Comparison of ENCODE assay signal across 12 cellular contexts in the genomic region with DNA sequence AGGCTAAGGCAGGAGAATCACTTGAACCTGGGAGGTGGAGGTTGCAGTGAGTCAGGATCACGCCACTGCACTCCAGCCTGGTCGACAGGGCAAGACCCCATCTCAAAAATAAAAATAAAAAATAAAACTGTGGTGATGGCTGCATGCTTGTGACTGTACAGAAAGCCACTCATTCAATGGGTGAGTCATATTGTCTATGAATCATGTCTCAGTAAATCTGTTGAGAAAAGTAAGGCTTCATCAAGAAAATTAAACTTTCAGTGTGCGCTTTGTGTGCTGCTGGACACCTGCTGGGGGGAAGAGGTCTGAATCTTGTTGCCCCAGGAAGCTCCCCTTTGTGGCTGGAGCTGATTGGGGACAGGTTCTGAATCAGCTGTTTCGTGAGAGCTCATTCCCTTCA. TPM values are rescaled to one million over a fixed set of nuclear protein-coding genes. Genes with fewer than 3 reads are reported as not detected.
DNase-seq lines count a peak whose midpoint lies in the region; ATAC-seq and TF ChIP-seq lines count a peak whose summit lies in the region.
"Had no signal": no experiment of that assay in that cellular context is flagged by ENCODE, and none has a peak within 500 bp of the region (broad histone marks: within the 10 kb centered on the region; RNA-seq: fewer than 3 reads in every experiment).

No MANE protein-coding gene starts in this region.

- peak overlapping the region; percentile 43 for H3K27ac Mint-ChIP-seq in activated T-helper 17 cell treated with anti-CD3 and anti-CD28 coated beads, Interleukin-2, amount 50 U/mL, for 72 hours
- no peak overlapping the region for H3K27ac Mint-ChIP-seq in GM23338

- H3K9me3 ChIP-seq in BLaER1 (no peaks in the 10 kb centered on the region), gastroesophageal sphincter (no peaks in the 10 kb centered on the region)
- H3K9me3 ChIP-seq: mucosa of descending colon had no signal

- H3K9ac ChIP-seq in BLaER1 = no peak overlapping the region

- TF ChIP-seq EP300 in gastroesophageal sphincter (IDR thresholded peaks at IDR 0.05) = no peak

- no peak overlapping the region for H3K4me3 ChIP-seq in BLaER1
- H3K4me3 ChIP-seq in GM23338 = no peak overlapping the region
- no peak overlapping the region for H3K4me3 ChIP-seq in gastroesophageal sphincter
- H3K4me3 ChIP-seq: mucosa of descending colon had no signal

- no peak overlapping the region for H2AFZ ChIP-seq in GM23338

- no peaks in the 10 kb centered on the region for H3F3A ChIP-seq in GM23338 (replicated peaks; ENCODE audit: low read depth)

- no peaks in the 10 kb centered on the region for H3K27me3 Mint-ChIP-seq in activated T-helper 17 cell treated with anti-CD3 and anti-CD28 coated beads, Interleukin-2, amount 50 U/mL, for 72 hours
- H3K27me3 Mint-ChIP-seq in GM23338 (ENCODE audit: insufficient read depth, low read depth, poor library complexity) = no peaks in the 10 kb centered on the region

- H3K79me2 ChIP-seq in GM23338 (replicated peaks; ENCODE audit: insufficient read depth) = no peaks in the 10 kb centered on the region

- peak overlapping the region; percentile 88 for H3K4me2 ChIP-seq in BLaER1
- H3K4me2 ChIP-seq in GM23338 = no peak overlapping the region

- peaks cover 74% of the 10 kb centered on the region for H3K36me3 ChIP-seq in BLaER1
- no peaks in the 10 kb centered on the region for H3K36me3 ChIP-seq in GM23338 (ENCODE audit: insufficient read depth)
- peaks cover under 1 to 99% of the 10 kb centered on the region in 2 donors for H3K36me3 ChIP-seq in gastroesophageal sphincter

- H3K4me1 ChIP-seq in BLaER1 (peaks cover 94% of the 10 kb centered on the region), GM23338 (ENCODE audit: insufficient read depth) (no peaks in the 10 kb centered on the region), gastroesophageal sphincter (no peaks in the 10 kb centered on the region)

- H3K4me1 Mint-ChIP-seq in activated T-helper 17 cell treated with anti-CD3 and anti-CD28 coated beads, Interleukin-2, amount 50 U/mL, for 72 hours = peaks cover 28% of the 10 kb centered on the region
- H3K4me1 Mint-ChIP-seq in GM23338 = no peaks in the 10 kb centered on the region; the same call in 2 of the 3 replicates

- no peak overlapping the region for H3K4me3 Mint-ChIP-seq in activated T-helper 17 cell treated with anti-CD3 and anti-CD28 coated beads, Interleukin-2, amount 50 U/mL, for 72 hours
- H3K4me3 Mint-ChIP-seq in GM23338 = no peak overlapping the region

- peak; percentile 27 for DNase-seq in HPDE6-E6E7 (ENCODE audit: extremely low spot score)
- DNase-seq in hepatic stellate cell (ENCODE audit: low spot score) = peak; percentile 40
- DNase-seq in GM23338 (ENCODE audit: low spot score) = no peak
- DNase-seq in NOMO-1 (lab: John Stamatoyannopoulos, UW; ENCODE audit: unreplicated experiment in 2 of 2) = no peak
- DNase-seq: activated effector memory CD4-positive, alpha-beta T cell treated with Interleukin-2 at 50 U/mL for 16 hours; mucosa of descending colon; NCI-H2171 treated with DMSO at 0.1 percent for 48 hours had no signal

- TF ChIP-seq CTCF in GM23338 (conservative IDR thresholded peaks at IDR 0.05; ENCODE audit: low read depth in 2 of 2) (no peak), gastroesophageal sphincter (IDR thresholded peaks at IDR 0.05) (no peak)

- peak; percentile 69 for ATAC-seq in activated T-helper 17 cell treated with anti-CD3 and anti-CD28 coated beads, Interleukin-2, amount 50 U/mL, for 72 hours (replicated peaks)
- ATAC-seq in GM23338 = no peak
- no peak for ATAC-seq in HG02678 (IDR thresholded peaks at IDR 0.05; ENCODE audit: unreplicated experiment)
- no peak for ATAC-seq in gastroesophageal sphincter
- ATAC-seq: mucosa of descending colon, right cardiac atrium had no signal

- 0 out of 2 replicates have a peak overlapping the region, but pooled peaks have one; percentile 18 for H3K27ac ChIP-seq in BLaER1
- no peak overlapping the region for H3K27ac ChIP-seq in GM23338 (ENCODE audit: low read depth)
- no peak overlapping the region for H3K27ac ChIP-seq in gastroesophageal sphincter

- TF ChIP-seq POLR2A in gastroesophageal sphincter (IDR thresholded peaks at IDR 0.05) = no peak

- H4K20me1 ChIP-seq in BLaER1 (no peaks in the 10 kb centered on the region), GM23338 (replicated peaks; ENCODE audit: insufficient read depth) (no peaks in the 10 kb centered on the region; the same call in 1 of the 2 replicates)

- H3K27me3 ChIP-seq in BLaER1 (no peaks in the 10 kb centered on the region), GM23338 (ENCODE audit: insufficient read depth) (no peaks in the 10 kb centered on the region), gastroesophageal sphincter (no peaks in the 10 kb centered on the region)

- peaks cover 90% of the 10 kb centered on the region for H3K36me3 Mint-ChIP-seq in activated T-helper 17 cell treated with anti-CD3 and anti-CD28 coated beads, Interleukin-2, amount 50 U/mL, for 72 hours (ENCODE audit: low read depth)
- peaks cover 32% of the 10 kb centered on the region for H3K36me3 Mint-ChIP-seq in GM23338 (ENCODE audit: low read depth)

- WGBS in gastroesophageal sphincter (ENCODE audit: low coverage in 1 of 2), 2 donors = 79 to 80% methylated on average over 2 to 4 of the region's 4 CpGs

- no peaks in the 10 kb centered on the region for H3K9me2 ChIP-seq in GM23338 (ENCODE audit: insufficient read depth)

- H3K9me3 Mint-ChIP-seq in activated T-helper 17 cell treated with anti-CD3 and anti-CD28 coated beads, Interleukin-2, amount 50 U/mL, for 72 hours = no peaks in the 10 kb centered on the region
- H3K9me3 Mint-ChIP-seq in GM23338 = no peaks in the 10 kb centered on the region

TF ChIP-seq in GM23338, 12 proteins besides CTCF, POLR2A, EP300 and RAD21 (continues in another document):
- TF ChIP-seq NANOG (IDR thresholded peaks at IDR 0.05; ENCODE audit: borderline replicate concordance) (no peak), EZH2 (IDR thresholded peaks at IDR 0.05; ENCODE audit: low read depth, unreplicated experiment) (no peak), JUNB (IDR thresholded peaks at IDR 0.05; ENCODE audit: unreplicated experiment) (no peak), CREB1 (CRISPR knock-in tag; IDR thresholded peaks at IDR 0.05; ENCODE audit: low read depth) (no peak), EZH2phosphoT487 (IDR thresholded peaks at IDR 0.05; ENCODE audit: unreplicated experiment) (no peak)
- TF ChIP-seq, protein P1, sequence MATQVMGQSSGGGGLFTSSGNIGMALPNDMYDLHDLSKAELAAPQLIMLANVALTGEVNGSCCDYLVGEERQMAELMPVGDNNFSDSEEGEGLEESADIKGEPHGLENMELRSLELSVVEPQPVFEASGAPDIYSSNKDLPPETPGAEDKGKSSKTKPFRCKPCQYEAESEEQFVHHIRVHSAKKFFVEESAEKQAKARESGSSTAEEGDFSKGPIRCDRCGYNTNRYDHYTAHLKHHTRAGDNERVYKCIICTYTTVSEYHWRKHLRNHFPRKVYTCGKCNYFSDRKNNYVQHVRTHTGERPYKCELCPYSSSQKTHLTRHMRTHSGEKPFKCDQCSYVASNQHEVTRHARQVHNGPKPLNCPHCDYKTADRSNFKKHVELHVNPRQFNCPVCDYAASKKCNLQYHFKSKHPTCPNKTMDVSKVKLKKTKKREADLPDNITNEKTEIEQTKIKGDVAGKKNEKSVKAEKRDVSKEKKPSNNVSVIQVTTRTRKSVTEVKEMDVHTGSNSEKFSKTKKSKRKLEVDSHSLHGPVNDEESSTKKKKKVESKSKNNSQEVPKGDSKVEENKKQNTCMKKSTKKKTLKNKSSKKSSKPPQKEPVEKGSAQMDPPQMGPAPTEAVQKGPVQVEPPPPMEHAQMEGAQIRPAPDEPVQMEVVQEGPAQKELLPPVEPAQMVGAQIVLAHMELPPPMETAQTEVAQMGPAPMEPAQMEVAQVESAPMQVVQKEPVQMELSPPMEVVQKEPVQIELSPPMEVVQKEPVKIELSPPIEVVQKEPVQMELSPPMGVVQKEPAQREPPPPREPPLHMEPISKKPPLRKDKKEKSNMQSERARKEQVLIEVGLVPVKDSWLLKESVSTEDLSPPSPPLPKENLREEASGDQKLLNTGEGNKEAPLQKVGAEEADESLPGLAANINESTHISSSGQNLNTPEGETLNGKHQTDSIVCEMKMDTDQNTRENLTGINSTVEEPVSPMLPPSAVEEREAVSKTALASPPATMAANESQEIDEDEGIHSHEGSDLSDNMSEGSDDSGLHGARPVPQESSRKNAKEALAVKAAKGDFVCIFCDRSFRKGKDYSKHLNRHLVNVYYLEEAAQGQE (IDR thresholded peaks at IDR 0.05; ENCODE audit: unreplicated experiment) = no peak

RNA-seq across cellular contexts. Expression of a gene that starts 11.3 kb away (rescaled TPM):
- total RNA-seq in activated T-helper 17 cell treated with anti-CD3 and anti-CD28 coated beads, Interleukin-2, amount 50 U/mL, for 72 hours = 10 to 100 TPM; 32.9 to 46.6 TPM
- 22.8 and 29.1 TPM in 2 replicates for total RNA-seq in GM23338 (2014; rRNA removed; shearing (Covaris generic))
- 41.2 and 44.0 TPM in 2 replicates for polyA plus RNA-seq in GM23338 (2016; fragmentation: Nextera tagmentation; extraction: Ambion mirVana)
- 10 to 100 TPM; 18.5 to 49.0 (median 34.8) TPM for total RNA-seq in gastroesophageal sphincter

Comparison
In these comparisons a context has a peak if more than half of its experiments do, and no peak if none do; other contexts are left out.
1. DNase-seq: peak in HPDE6-E6E7 (single experiment) and hepatic stellate cell (single experiment); none in GM23338 (single experiment) and NOMO-1 (0 of 2).